In the genomic region with DNA sequence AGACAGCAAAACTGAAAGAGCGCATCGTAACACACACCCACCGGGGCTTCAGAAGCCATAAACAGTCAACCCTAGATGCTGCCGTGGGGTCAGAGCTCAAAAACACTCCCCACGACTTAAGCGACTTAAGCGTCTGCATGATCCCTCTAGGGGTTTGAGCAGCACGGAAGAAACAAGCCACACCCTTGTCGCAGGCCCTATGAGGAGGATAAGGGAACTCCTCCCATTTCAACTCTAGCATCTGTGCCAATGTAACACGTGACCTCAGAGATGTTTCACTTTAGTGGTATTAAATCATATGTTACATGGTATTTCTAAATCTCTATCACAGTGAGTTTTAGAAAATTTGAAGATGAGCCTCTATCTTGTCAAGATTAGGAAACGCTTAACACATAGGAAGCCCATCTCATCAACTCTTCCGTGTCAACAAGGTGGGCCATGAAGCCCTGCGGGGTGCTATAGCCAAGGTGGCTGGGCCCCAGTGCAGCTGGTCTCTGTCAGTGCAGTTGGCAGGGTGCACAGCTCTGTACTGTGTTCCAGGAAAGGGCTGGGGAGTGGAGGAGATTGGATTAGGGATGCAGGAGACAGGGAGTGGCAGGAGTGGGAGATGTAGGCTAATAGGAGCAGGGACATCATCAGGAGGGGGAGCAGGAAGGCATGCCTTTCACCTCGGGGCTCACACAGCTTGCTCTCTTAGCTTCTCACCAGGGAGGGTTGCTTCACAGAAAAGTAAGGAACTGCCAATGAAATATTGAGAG, we compare ENCODE assay signal across 1 cellular context.
TF ChIP-seq lines count a peak whose summit lies in the region.

No MANE protein-coding gene starts in this region.

TF ChIP-seq in GM23338, 12 proteins besides CTCF, POLR2A, EP300 and RAD21 (continued from another document):
- TF ChIP-seq, protein P1, sequence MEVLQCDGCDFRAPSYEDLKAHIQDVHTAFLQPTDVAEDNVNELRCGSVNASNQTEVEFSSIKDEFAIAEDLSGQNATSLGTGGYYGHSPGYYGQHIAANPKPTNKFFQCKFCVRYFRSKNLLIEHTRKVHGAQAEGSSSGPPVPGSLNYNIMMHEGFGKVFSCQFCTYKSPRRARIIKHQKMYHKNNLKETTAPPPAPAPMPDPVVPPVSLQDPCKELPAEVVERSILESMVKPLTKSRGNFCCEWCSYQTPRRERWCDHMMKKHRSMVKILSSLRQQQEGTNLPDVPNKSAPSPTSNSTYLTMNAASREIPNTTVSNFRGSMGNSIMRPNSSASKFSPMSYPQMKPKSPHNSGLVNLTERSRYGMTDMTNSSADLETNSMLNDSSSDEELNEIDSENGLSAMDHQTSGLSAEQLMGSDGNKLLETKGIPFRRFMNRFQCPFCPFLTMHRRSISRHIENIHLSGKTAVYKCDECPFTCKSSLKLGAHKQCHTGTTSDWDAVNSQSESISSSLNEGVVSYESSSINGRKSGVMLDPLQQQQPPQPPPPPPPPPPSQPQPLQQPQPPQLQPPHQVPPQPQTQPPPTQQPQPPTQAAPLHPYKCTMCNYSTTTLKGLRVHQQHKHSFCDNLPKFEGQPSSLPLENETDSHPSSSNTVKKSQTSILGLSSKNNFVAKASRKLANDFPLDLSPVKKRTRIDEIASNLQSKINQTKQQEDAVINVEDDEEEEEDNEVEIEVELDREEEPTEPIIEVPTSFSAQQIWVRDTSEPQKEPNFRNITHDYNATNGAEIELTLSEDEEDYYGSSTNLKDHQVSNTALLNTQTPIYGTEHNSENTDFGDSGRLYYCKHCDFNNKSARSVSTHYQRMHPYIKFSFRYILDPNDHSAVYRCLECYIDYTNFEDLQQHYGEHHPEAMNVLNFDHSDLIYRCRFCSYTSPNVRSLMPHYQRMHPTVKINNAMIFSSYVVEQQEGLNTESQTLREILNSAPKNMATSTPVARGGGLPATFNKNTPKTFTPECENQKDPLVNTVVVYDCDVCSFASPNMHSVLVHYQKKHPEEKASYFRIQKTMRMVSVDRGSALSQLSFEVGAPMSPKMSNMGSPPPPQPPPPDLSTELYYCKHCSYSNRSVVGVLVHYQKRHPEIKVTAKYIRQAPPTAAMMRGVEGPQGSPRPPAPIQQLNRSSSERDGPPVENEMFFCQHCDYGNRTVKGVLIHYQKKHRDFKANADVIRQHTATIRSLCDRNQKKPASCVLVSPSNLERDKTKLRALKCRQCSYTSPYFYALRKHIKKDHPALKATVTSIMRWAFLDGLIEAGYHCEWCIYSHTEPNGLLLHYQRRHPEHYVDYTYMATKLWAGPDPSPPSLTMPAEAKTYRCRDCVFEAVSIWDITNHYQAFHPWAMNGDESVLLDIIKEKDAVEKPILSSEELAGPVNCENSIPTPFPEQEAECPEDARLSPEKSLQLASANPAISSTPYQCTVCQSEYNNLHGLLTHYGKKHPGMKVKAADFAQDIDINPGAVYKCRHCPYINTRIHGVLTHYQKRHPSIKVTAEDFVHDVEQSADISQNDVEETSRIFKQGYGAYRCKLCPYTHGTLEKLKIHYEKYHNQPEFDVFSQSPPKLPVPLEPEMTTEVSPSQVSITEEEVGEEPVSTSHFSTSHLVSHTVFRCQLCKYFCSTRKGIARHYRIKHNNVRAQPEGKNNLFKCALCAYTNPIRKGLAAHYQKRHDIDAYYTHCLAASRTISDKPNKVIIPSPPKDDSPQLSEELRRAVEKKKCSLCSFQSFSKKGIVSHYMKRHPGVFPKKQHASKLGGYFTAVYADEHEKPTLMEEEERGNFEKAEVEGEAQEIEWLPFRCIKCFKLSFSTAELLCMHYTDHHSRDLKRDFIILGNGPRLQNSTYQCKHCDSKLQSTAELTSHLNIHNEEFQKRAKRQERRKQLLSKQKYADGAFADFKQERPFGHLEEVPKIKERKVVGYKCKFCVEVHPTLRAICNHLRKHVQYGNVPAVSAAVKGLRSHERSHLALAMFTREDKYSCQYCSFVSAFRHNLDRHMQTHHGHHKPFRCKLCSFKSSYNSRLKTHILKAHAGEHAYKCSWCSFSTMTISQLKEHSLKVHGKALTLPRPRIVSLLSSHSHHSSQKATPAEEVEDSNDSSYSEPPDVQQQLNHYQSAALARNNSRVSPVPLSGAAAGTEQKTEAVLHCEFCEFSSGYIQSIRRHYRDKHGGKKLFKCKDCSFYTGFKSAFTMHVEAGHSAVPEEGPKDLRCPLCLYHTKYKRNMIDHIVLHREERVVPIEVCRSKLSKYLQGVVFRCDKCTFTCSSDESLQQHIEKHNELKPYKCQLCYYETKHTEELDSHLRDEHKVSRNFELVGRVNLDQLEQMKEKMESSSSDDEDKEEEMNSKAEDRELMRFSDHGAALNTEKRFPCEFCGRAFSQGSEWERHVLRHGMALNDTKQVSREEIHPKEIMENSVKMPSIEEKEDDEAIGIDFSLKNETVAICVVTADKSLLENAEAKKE (CRISPR knock-in tag; IDR thresholded peaks at IDR 0.05), result no peak
